Comparison of ENCODE assay signal across 1 cellular context in genomic region chr17:45394913-45395568, GRCh38.
A peak's percentile ranks its signal among the peaks of the same experiment; 100 is the strongest.
TF ChIP-seq lines count a peak whose summit lies in the region.

No MANE protein-coding gene starts in this region.

TF ChIP-seq in GM12878, 131 proteins besides CTCF, POLR2A, EP300 and RAD21 (continued from another document):
- TF ChIP-seq ZNF384 (IDR thresholded peaks at IDR 0.05; ENCODE audit: borderline replicate concordance, low read depth, low read length) = no peak
- TF ChIP-seq STAT3 (IDR thresholded peaks at IDR 0.05; ENCODE audit: low read depth, low read length) = no peak
- TF ChIP-seq IKZF1 (conservative IDR thresholded peaks at IDR 0.05) = peak; percentile 65
- TF ChIP-seq CREB1 (IDR thresholded peaks at IDR 0.05; ENCODE audit: low read depth) = no peak
- peak; percentile 25; the same call in 1 of the 2 replicates for TF ChIP-seq RUNX3 (IDR thresholded peaks at IDR 0.05; ENCODE audit: low read length)
- no peak for TF ChIP-seq CEBPB (IDR thresholded peaks at IDR 0.05; ENCODE audit: borderline replicate concordance in 1 of 2, low read depth in 2 of 2, low read length in 2 of 2)
- peak; percentile 55; the same call in 1 of the 2 replicates for TF ChIP-seq SMARCA5 (IDR thresholded peaks at IDR 0.05)
- TF ChIP-seq RELB (IDR thresholded peaks at IDR 0.05; ENCODE audit: low read depth) = no peak
- no peak for TF ChIP-seq NBN (IDR thresholded peaks at IDR 0.05)
- TF ChIP-seq GATAD2B (conservative IDR thresholded peaks at IDR 0.05; ENCODE audit: low read depth) = peak; percentile 47; the same call in 1 of the 2 replicates
- TF ChIP-seq, protein P1, sequence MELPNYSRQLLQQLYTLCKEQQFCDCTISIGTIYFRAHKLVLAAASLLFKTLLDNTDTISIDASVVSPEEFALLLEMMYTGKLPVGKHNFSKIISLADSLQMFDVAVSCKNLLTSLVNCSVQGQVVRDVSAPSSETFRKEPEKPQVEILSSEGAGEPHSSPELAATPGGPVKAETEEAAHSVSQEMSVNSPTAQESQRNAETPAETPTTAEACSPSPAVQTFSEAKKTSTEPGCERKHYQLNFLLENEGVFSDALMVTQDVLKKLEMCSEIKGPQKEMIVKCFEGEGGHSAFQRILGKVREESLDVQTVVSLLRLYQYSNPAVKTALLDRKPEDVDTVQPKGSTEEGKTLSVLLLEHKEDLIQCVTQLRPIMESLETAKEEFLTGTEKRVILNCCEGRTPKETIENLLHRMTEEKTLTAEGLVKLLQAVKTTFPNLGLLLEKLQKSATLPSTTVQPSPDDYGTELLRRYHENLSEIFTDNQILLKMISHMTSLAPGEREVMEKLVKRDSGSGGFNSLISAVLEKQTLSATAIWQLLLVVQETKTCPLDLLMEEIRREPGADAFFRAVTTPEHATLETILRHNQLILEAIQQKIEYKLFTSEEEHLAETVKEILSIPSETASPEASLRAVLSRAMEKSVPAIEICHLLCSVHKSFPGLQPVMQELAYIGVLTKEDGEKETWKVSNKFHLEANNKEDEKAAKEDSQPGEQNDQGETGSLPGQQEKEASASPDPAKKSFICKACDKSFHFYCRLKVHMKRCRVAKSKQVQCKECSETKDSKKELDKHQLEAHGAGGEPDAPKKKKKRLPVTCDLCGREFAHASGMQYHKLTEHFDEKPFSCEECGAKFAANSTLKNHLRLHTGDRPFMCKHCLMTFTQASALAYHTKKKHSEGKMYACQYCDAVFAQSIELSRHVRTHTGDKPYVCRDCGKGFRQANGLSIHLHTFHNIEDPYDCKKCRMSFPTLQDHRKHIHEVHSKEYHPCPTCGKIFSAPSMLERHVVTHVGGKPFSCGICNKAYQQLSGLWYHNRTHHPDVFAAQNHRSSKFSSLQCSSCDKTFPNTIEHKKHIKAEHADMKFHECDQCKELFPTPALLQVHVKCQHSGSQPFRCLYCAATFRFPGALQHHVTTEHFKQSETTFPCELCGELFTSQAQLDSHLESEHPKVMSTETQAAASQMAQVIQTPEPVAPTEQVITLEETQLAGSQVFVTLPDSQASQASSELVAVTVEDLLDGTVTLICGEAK (IDR thresholded peaks at IDR 0.05; ENCODE audit: borderline replicate concordance) = no peak
- TF ChIP-seq, protein P2, sequence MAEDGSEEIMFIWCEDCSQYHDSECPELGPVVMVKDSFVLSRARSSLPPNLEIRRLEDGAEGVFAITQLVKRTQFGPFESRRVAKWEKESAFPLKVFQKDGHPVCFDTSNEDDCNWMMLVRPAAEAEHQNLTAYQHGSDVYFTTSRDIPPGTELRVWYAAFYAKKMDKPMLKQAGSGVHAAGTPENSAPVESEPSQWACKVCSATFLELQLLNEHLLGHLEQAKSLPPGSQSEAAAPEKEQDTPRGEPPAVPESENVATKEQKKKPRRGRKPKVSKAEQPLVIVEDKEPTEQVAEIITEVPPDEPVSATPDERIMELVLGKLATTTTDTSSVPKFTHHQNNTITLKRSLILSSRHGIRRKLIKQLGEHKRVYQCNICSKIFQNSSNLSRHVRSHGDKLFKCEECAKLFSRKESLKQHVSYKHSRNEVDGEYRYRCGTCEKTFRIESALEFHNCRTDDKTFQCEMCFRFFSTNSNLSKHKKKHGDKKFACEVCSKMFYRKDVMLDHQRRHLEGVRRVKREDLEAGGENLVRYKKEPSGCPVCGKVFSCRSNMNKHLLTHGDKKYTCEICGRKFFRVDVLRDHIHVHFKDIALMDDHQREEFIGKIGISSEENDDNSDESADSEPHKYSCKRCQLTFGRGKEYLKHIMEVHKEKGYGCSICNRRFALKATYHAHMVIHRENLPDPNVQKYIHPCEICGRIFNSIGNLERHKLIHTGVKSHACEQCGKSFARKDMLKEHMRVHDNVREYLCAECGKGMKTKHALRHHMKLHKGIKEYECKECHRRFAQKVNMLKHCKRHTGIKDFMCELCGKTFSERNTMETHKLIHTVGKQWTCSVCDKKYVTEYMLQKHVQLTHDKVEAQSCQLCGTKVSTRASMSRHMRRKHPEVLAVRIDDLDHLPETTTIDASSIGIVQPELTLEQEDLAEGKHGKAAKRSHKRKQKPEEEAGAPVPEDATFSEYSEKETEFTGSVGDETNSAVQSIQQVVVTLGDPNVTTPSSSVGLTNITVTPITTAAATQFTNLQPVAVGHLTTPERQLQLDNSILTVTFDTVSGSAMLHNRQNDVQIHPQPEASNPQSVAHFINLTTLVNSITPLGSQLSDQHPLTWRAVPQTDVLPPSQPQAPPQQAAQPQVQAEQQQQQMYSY (CRISPR knock-in tag; IDR thresholded peaks at IDR 0.05) = no peak
- peak; percentile 78; the same call in 1 of the 2 replicates for TF ChIP-seq HDGF (IDR thresholded peaks at IDR 0.05)
- TF ChIP-seq WRNIP1 (IDR thresholded peaks at IDR 0.05; ENCODE audit: borderline replicate concordance, low read depth, low read length) = no peak
- no peak for TF ChIP-seq MEF2B (IDR thresholded peaks at IDR 0.05; ENCODE audit: partially characterized antibody, poor library complexity, severe bottlenecking)
- no peak for TF ChIP-seq MXI1 (IDR thresholded peaks at IDR 0.05; ENCODE audit: low read depth, low read length)
- peak in 1 of 2 experiments; percentile 4; a peak in 1 of 4 replicates for TF ChIP-seq BHLHE40 (IDR thresholded peaks at IDR 0.05; ENCODE audit: borderline replicate concordance in 1 of 2, low read depth in 2 of 2, low read length in 1 of 2)
- TF ChIP-seq TCF12 (IDR thresholded peaks at IDR 0.05; ENCODE audit: low read depth, low read length) = 0 out of 2 replicates have a peak, but pooled peaks have one; percentile 22
- no peak for TF ChIP-seq MEF2A (IDR thresholded peaks at IDR 0.05; ENCODE audit: insufficient read depth, low read depth, low read length)
- TF ChIP-seq JUNB (IDR thresholded peaks at IDR 0.05) = no peak
- TF ChIP-seq MAX (IDR thresholded peaks at IDR 0.05; ENCODE audit: low read depth, low read length) = no peak
TF ChIP-seq in GM12878: peak in this region for 11.
